ENCODE assay signal across 18 cellular contexts in the genomic region with DNA sequence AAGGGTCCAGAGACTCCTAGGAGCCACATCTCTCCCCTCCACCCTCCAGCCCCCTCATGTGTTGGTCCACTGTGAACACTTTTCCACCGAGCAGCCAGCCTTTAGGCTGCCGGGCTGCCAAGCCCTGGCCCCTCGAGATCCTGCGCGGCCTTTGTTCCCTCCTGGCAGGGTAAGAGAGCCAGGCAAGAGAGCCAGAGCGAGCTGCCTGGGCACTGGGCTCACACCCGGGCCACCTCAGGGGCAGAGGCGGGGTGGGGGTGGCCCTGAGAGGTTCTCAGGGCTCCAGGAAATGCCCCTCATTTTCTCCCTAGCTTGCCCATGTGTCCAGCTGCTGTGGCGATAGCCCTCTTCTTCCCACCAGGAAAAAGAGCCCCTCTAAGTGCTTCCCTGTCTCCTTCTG. TPM values are rescaled to one million over a fixed set of nuclear protein-coding genes. Genes with fewer than 3 reads are reported as not detected.
A peak's percentile ranks its signal among the peaks of the same experiment; 100 is the strongest.
DNase-seq lines count a peak whose midpoint lies in the region; ATAC-seq and TF ChIP-seq lines count a peak whose summit lies in the region.
"Had no signal": no experiment of that assay in that cellular context is flagged by ENCODE, and none has a peak within 500 bp of the region (broad histone marks: within the 10 kb centered on the region; RNA-seq: fewer than 3 reads in every experiment).

No MANE protein-coding gene starts in this region.

- H3K79me2 ChIP-seq in smooth muscle cell (ENCODE audit: low read depth) = peaks cover 18% of the 10 kb centered on the region

- no peaks in the 10 kb centered on the region for H3K9me3 ChIP-seq in BLaER1 treated with 17β-estradiol and CSF1 and Interleukin-3, amounts not matched to agents 10 nM and 100 nM (replicated peaks in 1 of 11)
- H3K9me3 ChIP-seq in breast epithelium = no peaks in the 10 kb centered on the region
- H3K9me3 ChIP-seq in lower lobe of right lung = no peaks in the 10 kb centered on the region
- no peaks in the 10 kb centered on the region for H3K9me3 ChIP-seq in smooth muscle cell (replicated peaks; ENCODE audit: low read depth)
- H3K9me3 ChIP-seq: MG63, pancreas, Peyer's patch had no signal

- no peak for TF ChIP-seq POLR2A in breast epithelium (IDR thresholded peaks at IDR 0.05)

- no peak overlapping the region for H2AFZ ChIP-seq in smooth muscle cell (ENCODE audit: low read depth)

- ATAC-seq in lower lobe of right lung (no peak), GM19023 (IDR thresholded peaks at IDR 0.05; ENCODE audit: unreplicated experiment) (no peak)

- H3K4me3 ChIP-seq in BLaER1 treated with 17β-estradiol and CSF1 and Interleukin-3, amounts not matched to agents 10 nM and 100 nM = no peak overlapping the region
- H3K4me3 ChIP-seq in breast epithelium (peak overlapping the region in 2 of 3 donors; percentile 11 to 22), lower lobe of right lung (no peak overlapping the region), smooth muscle cell (no peak overlapping the region)
- H3K4me3 ChIP-seq: MG63, pancreas, Peyer's patch had no signal

- no peaks in the 10 kb centered on the region for H3K27me3 ChIP-seq in BLaER1 treated with 17β-estradiol and CSF1 and Interleukin-3, amounts not matched to agents 10 nM and 100 nM
- no peaks in the 10 kb centered on the region for H3K27me3 ChIP-seq in breast epithelium
- H3K27me3 ChIP-seq in lower lobe of right lung (ENCODE audit: low read depth) = no peaks in the 10 kb centered on the region
- H3K27me3 ChIP-seq in smooth muscle cell (ENCODE audit: low read depth) = no peaks in the 10 kb centered on the region
- H3K27me3 ChIP-seq: MG63, pancreas, Peyer's patch had no signal

- no peaks in the 10 kb centered on the region for H3K36me3 ChIP-seq in BLaER1 treated with 17β-estradiol and CSF1 and Interleukin-3, amounts not matched to agents 10 nM and 100 nM
- no peaks in the 10 kb centered on the region for H3K36me3 ChIP-seq in breast epithelium
- H3K36me3 ChIP-seq in lower lobe of right lung = no peaks in the 10 kb centered on the region
- H3K36me3 ChIP-seq in smooth muscle cell (ENCODE audit: low read depth) = no peaks in the 10 kb centered on the region
- H3K36me3 ChIP-seq: MG63, pancreas, Peyer's patch had no signal

- peaks cover 30% of the 10 kb centered on the region for H3F3A ChIP-seq in smooth muscle cell (ENCODE audit: low read depth)

- H3K9ac ChIP-seq in BLaER1 treated with 17β-estradiol and CSF1 and Interleukin-3, amounts not matched to agents 10 nM and 100 nM = 0 out of 22 replicates have a peak overlapping the region, but pooled peaks of 1 of the 11 experiments have one; percentile 48
- peak overlapping the region; percentile 50 for H3K9ac ChIP-seq in smooth muscle cell (ENCODE audit: low read depth)

- no peaks in the 10 kb centered on the region for H4K20me1 ChIP-seq in BLaER1 treated with 17β-estradiol and CSF1 and Interleukin-3, amounts not matched to agents 10 nM and 100 nM
- H4K20me1 ChIP-seq in smooth muscle cell (ENCODE audit: low read depth) = no peaks in the 10 kb centered on the region

- intact Hi-C loops in breast epithelium (cut with DNase I; ENCODE audit: low total_unique reads) = no loop called here
- intact Hi-C loops in lower lobe of right lung (cut with DNase I) = no loop called here

- H3K27ac ChIP-seq in BLaER1 treated with 17β-estradiol and CSF1 and Interleukin-3, amounts not matched to agents 10 nM and 100 nM = peak overlapping the region in 7 of 11 experiments; percentile 6 to 47 (median 18); a peak in 9 of 22 replicates
- peak overlapping the region; percentile 93 to 94 for H3K27ac ChIP-seq in breast epithelium
- H3K27ac ChIP-seq in lower lobe of right lung = peak overlapping the region; percentile 56
- peak overlapping the region; percentile 80 for H3K27ac ChIP-seq in smooth muscle cell (ENCODE audit: low read depth)
- H3K27ac ChIP-seq: pancreas had no signal

- DNase-seq in breast epithelium (ENCODE audit: low spot score in 2 of 2) = no peak
- DNase-seq in lower lobe of right lung = no peak
- no peak for DNase-seq in smooth muscle cell (lab: John Stamatoyannopoulos, UW; ENCODE audit: unreplicated experiment)
- no peak for DNase-seq in SKM-1 (lab: John Stamatoyannopoulos, UW; ENCODE audit: unreplicated experiment)
- no peak for DNase-seq in activated naive CD4-positive, alpha-beta T cell treated with Interleukin-2 at 50 U/mL for 16 hours
- no peak for DNase-seq in LoVo (ENCODE audit: low spot score)
- DNase-seq: activated CD4-positive, alpha-beta T cell treated with anti-CD3 and anti-CD28 coated beads, Interleukin-2, amount 10 ng/mL, durations not matched to agents 24 days and 14 days; activated CD8-positive, alpha-beta memory T cell treated with anti-CD3 and anti-CD28 coated beads, Interleukin-2, amount 50 U/mL, for 4 hours; activated gamma-delta T cell; amniotic stem cell; cerebellar nuclear complex; endodermal cell; MG63; NCI-H1694; pancreas had no signal

- peaks cover 9 to 68% (median 27%) of the 10 kb centered on the region in 10 experiments; a peak in 19 of 20 replicates for H3K4me1 ChIP-seq in BLaER1 treated with 17β-estradiol and CSF1 and Interleukin-3, amounts not matched to agents 10 nM and 100 nM
- H3K4me1 ChIP-seq in breast epithelium (peaks cover 9 to 23% of the 10 kb centered on the region in 2 donors), lower lobe of right lung (peaks cover 62% of the 10 kb centered on the region), smooth muscle cell (ENCODE audit: low read depth) (peaks cover 34% of the 10 kb centered on the region)
- H3K4me1 ChIP-seq: pancreas had no signal

- TF ChIP-seq CTCF in breast epithelium (IDR thresholded peaks at IDR 0.05) (no peak), lower lobe of right lung (IDR thresholded peaks at IDR 0.05) (no peak), smooth muscle cell (IDR thresholded peaks at IDR 0.05; ENCODE audit: borderline replicate concordance, insufficient read depth, poor library complexity, severe bottlenecking) (no peak)

- WGBS in smooth muscle cell (ENCODE audit: low lambda C conversion rate) = 90% methylated on average over 9 of the region's 9 CpGs

- peak overlapping the region in 2 of 11 experiments; percentile 39 to 53; a peak in 2 of 22 replicates for H3K4me2 ChIP-seq in BLaER1 treated with 17β-estradiol and CSF1 and Interleukin-3, amounts not matched to agents 10 nM and 100 nM
- H3K4me2 ChIP-seq in smooth muscle cell = no peak overlapping the region

RNA-seq across cellular contexts. Expression of a gene that starts 44.8 kb away (rescaled TPM):
- total RNA-seq in breast epithelium (10 to 100 TPM; 34.7 to 91.1 (median 79.0) TPM), lower lobe of right lung (39.5 TPM), smooth muscle cell (103 and 108 TPM in 2 replicates)
- 74.2 and 90.1 TPM in 2 replicates for polyA plus RNA-seq in smooth muscle cell

Comparison
In these comparisons a context has a peak if more than half of its experiments do, and no peak if none do; other contexts are left out.
1. H3K27ac ChIP-seq: peak in every context shown above with its lines; median percentile 94 in breast epithelium; 80 in smooth muscle cell; 56 in lower lobe of right lung; 18 in BLaER1 treated with 17β-estradiol and CSF1 and Interleukin-3, amounts not matched to agents 10 nM and 100 nM.
2. H3K4me3 ChIP-seq: peak in breast epithelium (2 of 3); none in BLaER1 treated with 17β-estradiol and CSF1 and Interleukin-3, amounts not matched to agents 10 nM and 100 nM (0 of 10), lower lobe of right lung (single experiment) and smooth muscle cell (single experiment).